1 cellular context compared by ENCODE assay signal in the genomic region with DNA sequence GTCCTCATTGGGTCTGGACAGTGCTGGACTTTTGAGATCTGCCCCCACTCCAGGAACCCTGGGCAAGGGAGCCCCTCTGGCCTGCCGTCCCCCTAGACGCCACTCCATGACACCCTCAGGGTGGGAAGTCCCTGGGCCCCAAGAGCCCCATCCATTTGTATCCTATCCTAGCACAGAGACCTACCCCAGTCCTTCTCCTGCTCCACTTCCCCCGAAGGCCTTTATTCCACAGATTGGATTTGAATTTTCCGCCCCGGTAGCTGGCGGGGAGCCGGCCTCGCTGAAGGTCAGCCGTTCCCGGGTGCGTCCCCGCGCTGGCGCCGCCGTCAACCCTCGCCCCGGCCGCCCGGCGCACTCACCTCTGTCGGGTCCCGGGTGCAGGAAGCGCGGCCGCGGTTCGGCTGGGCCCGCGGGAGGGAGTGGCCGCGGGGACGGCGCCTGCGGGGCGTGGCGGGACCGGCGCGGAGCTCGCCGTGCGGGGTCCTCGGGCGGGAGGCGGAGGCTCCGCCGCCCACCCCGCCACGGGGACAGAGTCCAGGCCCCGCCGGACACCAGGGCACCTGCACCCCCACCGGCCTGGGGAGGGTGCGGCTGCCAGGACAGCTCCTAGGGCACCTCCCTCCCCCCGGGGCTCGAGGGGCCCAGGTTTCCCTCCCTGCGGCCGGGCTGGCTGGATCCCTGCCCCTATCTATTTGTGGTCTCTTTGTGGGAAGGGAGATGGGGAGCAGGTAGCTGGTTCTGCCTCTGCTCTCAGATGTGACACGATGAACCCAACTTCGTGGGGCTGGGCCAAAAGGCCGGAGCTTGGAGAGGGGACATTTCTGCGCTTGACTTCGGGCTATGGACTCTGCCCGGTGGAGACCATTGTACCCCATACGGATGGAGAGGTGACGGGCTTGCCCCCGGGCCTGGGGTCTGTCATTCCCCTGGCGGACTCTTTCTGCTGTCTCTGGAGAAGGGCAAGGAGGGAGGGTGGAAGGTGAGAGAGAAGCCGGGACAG.
TF ChIP-seq lines count a peak whose summit lies in the region.

No MANE protein-coding gene starts in this region.

TF ChIP-seq in K562, 482 proteins besides CTCF, POLR2A, EP300 and RAD21 (continued from another document and continues in another):
- TF ChIP-seq, protein P1, sequence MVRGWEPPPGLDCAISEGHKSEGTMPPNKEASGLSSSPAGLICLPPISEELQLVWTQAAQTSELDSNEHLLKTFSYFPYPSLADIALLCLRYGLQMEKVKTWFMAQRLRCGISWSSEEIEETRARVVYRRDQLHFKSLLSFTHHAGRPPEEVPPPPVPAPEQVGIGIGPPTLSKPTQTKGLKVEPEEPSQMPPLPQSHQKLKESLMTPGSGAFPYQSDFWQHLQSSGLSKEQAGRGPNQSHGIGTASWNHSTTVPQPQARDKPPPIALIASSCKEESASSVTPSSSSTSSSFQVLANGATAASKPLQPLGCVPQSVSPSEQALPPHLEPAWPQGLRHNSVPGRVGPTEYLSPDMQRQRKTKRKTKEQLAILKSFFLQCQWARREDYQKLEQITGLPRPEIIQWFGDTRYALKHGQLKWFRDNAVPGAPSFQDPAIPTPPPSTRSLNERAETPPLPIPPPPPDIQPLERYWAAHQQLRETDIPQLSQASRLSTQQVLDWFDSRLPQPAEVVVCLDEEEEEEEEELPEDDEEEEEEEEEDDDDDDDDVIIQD (CRISPR knock-in tag; IDR thresholded peaks at IDR 0.05): no peak
- no peak for TF ChIP-seq TAF1 (IDR thresholded peaks at IDR 0.05; ENCODE audit: control insufficient read depth, extremely low read depth, insufficient read depth, low read length, severe bottlenecking)
- TF ChIP-seq, protein P2, sequence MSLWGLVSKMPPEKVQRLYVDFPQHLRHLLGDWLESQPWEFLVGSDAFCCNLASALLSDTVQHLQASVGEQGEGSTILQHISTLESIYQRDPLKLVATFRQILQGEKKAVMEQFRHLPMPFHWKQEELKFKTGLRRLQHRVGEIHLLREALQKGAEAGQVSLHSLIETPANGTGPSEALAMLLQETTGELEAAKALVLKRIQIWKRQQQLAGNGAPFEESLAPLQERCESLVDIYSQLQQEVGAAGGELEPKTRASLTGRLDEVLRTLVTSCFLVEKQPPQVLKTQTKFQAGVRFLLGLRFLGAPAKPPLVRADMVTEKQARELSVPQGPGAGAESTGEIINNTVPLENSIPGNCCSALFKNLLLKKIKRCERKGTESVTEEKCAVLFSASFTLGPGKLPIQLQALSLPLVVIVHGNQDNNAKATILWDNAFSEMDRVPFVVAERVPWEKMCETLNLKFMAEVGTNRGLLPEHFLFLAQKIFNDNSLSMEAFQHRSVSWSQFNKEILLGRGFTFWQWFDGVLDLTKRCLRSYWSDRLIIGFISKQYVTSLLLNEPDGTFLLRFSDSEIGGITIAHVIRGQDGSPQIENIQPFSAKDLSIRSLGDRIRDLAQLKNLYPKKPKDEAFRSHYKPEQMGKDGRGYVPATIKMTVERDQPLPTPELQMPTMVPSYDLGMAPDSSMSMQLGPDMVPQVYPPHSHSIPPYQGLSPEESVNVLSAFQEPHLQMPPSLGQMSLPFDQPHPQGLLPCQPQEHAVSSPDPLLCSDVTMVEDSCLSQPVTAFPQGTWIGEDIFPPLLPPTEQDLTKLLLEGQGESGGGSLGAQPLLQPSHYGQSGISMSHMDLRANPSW (CRISPR knock-in tag; IDR thresholded peaks at IDR 0.05): no peak
- no peak for TF ChIP-seq ZNF23 (CRISPR knock-in tag; IDR thresholded peaks at IDR 0.05)
- peak; percentile 62; the same call in 1 of the 2 replicates for TF ChIP-seq CXXC5 (CRISPR knock-in tag; IDR thresholded peaks at IDR 0.05)
- no peak for TF ChIP-seq HNRNPL (IDR thresholded peaks at IDR 0.05; ENCODE audit: low read depth, low read length)
- TF ChIP-seq PRPF4 (IDR thresholded peaks at IDR 0.05; ENCODE audit: insufficient read depth, low read depth, low read length, poor library complexity, severe bottlenecking): no peak
- no peak for TF ChIP-seq KLF13 (tag; IDR thresholded peaks at IDR 0.05; ENCODE audit: borderline replicate concordance, low read depth)
- TF ChIP-seq, protein P3, sequence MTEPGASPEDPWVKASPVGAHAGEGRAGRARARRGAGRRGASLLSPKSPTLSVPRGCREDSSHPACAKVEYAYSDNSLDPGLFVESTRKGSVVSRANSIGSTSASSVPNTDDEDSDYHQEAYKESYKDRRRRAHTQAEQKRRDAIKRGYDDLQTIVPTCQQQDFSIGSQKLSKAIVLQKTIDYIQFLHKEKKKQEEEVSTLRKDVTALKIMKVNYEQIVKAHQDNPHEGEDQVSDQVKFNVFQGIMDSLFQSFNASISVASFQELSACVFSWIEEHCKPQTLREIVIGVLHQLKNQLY (CRISPR knock-in tag; conservative IDR thresholded peaks at IDR 0.05): no peak
- no peak for TF ChIP-seq ZNF507 (tag; conservative IDR thresholded peaks at IDR 0.05)
- TF ChIP-seq TCF7 (IDR thresholded peaks at IDR 0.05; ENCODE audit: borderline replicate concordance): no peak
- TF ChIP-seq ZNF551 (CRISPR knock-in tag; IDR thresholded peaks at IDR 0.05): no peak
- TF ChIP-seq ZBTB17 (CRISPR knock-in tag; IDR thresholded peaks at IDR 0.05): no peak
- TF ChIP-seq NCOA1 (IDR thresholded peaks at IDR 0.05; ENCODE audit: low read depth): no peak
- TF ChIP-seq ZNF239 (CRISPR knock-in tag; IDR thresholded peaks at IDR 0.05): no peak
- TF ChIP-seq TEAD2 (tag; IDR thresholded peaks at IDR 0.05): no peak
- TF ChIP-seq, protein P4, sequence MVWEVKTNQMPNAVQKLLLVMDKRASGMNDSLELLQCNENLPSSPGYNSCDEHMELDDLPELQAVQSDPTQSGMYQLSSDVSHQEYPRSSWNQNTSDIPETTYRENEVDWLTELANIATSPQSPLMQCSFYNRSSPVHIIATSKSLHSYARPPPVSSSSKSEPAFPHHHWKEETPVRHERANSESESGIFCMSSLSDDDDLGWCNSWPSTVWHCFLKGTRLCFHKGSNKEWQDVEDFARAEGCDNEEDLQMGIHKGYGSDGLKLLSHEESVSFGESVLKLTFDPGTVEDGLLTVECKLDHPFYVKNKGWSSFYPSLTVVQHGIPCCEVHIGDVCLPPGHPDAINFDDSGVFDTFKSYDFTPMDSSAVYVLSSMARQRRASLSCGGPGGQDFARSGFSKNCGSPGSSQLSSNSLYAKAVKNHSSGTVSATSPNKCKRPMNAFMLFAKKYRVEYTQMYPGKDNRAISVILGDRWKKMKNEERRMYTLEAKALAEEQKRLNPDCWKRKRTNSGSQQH (CRISPR knock-in tag; IDR thresholded peaks at IDR 0.05): no peak
- no peak for TF ChIP-seq KDM4B (IDR thresholded peaks at IDR 0.05; ENCODE audit: borderline replicate concordance in 2 of 2, low read depth in 1 of 2)
- TF ChIP-seq RB1 (IDR thresholded peaks at IDR 0.05; ENCODE audit: low read depth): peak; percentile 35; the same call in 1 of the 2 replicates
- no peak for TF ChIP-seq ELF2 (CRISPR knock-in tag; IDR thresholded peaks at IDR 0.05)
- TF ChIP-seq SNIP1 (IDR thresholded peaks at IDR 0.05; ENCODE audit: low read depth): no peak
- TF ChIP-seq EZH2 (IDR thresholded peaks at IDR 0.05; ENCODE audit: borderline replicate concordance, low read depth, low read length): no peak
- no peak for TF ChIP-seq CHD1 (IDR thresholded peaks at IDR 0.05; ENCODE audit: low read length)
- TF ChIP-seq SAP30 (IDR thresholded peaks at IDR 0.05; ENCODE audit: borderline replicate concordance, insufficient read depth, low read depth, low read length, poor library complexity, severe bottlenecking): no peak
- TF ChIP-seq CEBPG (CRISPR knock-in tag; IDR thresholded peaks at IDR 0.05): no peak
- TF ChIP-seq CEBPG (tag; conservative IDR thresholded peaks at IDR 0.05 in 1 of 2, IDR thresholded peaks at IDR 0.05 in 1 of 2): no peak
- TF ChIP-seq, protein P5, sequence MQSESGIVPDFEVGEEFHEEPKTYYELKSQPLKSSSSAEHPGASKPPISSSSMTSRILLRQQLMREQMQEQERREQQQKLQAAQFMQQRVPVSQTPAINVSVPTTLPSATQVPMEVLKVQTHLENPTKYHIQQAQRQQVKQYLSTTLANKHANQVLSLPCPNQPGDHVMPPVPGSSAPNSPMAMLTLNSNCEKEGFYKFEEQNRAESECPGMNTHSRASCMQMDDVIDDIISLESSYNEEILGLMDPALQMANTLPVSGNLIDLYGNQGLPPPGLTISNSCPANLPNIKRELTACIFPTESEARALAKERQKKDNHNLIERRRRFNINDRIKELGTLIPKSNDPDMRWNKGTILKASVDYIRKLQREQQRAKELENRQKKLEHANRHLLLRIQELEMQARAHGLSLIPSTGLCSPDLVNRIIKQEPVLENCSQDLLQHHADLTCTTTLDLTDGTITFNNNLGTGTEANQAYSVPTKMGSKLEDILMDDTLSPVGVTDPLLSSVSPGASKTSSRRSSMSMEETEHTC (IDR thresholded peaks at IDR 0.05): no peak
- TF ChIP-seq SIRT6 (IDR thresholded peaks at IDR 0.05; ENCODE audit: low read depth, low read length): no peak
- TF ChIP-seq SP2 (IDR thresholded peaks at IDR 0.05; ENCODE audit: extremely low read depth, low read depth, low read length, poor library complexity, severe bottlenecking): no peak
- TF ChIP-seq ZNF76 (CRISPR knock-in tag; IDR thresholded peaks at IDR 0.05; ENCODE audit: borderline replicate concordance): no peak
- TF ChIP-seq FOS (IDR thresholded peaks at IDR 0.05; ENCODE audit: extremely low read depth, insufficient read length): no peak
- no peak for TF ChIP-seq HIVEP1 (CRISPR knock-in tag; IDR thresholded peaks at IDR 0.05)
- no peak for TF ChIP-seq ATF7 (IDR thresholded peaks at IDR 0.05)
- TF ChIP-seq ZNF212 (CRISPR knock-in tag; IDR thresholded peaks at IDR 0.05): no peak
- TF ChIP-seq RBM34 (IDR thresholded peaks at IDR 0.05; ENCODE audit: borderline replicate concordance, insufficient read depth, low read length): no peak
- no peak for TF ChIP-seq BACH1 (tag; IDR thresholded peaks at IDR 0.05)
- TF ChIP-seq ZNF586 (CRISPR knock-in tag; conservative IDR thresholded peaks at IDR 0.05): no peak
- no peak for TF ChIP-seq FOSL1 (tag; conservative IDR thresholded peaks at IDR 0.05)
- TF ChIP-seq CHCHD3 (CRISPR knock-in tag; IDR thresholded peaks at IDR 0.05): no peak
- TF ChIP-seq, protein P6, sequence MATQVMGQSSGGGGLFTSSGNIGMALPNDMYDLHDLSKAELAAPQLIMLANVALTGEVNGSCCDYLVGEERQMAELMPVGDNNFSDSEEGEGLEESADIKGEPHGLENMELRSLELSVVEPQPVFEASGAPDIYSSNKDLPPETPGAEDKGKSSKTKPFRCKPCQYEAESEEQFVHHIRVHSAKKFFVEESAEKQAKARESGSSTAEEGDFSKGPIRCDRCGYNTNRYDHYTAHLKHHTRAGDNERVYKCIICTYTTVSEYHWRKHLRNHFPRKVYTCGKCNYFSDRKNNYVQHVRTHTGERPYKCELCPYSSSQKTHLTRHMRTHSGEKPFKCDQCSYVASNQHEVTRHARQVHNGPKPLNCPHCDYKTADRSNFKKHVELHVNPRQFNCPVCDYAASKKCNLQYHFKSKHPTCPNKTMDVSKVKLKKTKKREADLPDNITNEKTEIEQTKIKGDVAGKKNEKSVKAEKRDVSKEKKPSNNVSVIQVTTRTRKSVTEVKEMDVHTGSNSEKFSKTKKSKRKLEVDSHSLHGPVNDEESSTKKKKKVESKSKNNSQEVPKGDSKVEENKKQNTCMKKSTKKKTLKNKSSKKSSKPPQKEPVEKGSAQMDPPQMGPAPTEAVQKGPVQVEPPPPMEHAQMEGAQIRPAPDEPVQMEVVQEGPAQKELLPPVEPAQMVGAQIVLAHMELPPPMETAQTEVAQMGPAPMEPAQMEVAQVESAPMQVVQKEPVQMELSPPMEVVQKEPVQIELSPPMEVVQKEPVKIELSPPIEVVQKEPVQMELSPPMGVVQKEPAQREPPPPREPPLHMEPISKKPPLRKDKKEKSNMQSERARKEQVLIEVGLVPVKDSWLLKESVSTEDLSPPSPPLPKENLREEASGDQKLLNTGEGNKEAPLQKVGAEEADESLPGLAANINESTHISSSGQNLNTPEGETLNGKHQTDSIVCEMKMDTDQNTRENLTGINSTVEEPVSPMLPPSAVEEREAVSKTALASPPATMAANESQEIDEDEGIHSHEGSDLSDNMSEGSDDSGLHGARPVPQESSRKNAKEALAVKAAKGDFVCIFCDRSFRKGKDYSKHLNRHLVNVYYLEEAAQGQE (CRISPR knock-in tag; IDR thresholded peaks at IDR 0.05; ENCODE audit: low read depth): no peak
- TF ChIP-seq, protein P7, sequence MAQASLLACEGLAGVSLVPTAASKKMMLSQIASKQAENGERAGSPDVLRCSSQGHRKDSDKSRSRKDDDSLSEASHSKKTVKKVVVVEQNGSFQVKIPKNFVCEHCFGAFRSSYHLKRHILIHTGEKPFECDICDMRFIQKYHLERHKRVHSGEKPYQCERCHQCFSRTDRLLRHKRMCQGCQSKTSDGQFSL (CRISPR knock-in tag; IDR thresholded peaks at IDR 0.05): peak; percentile 91
- TF ChIP-seq, protein P7 (tag; IDR thresholded peaks at IDR 0.05): no peak
- no peak for TF ChIP-seq HCFC1 (IDR thresholded peaks at IDR 0.05; ENCODE audit: low read depth, low read length)
- TF ChIP-seq FOXJ2 (tag; IDR thresholded peaks at IDR 0.05): no peak
- TF ChIP-seq KAT8 (IDR thresholded peaks at IDR 0.05; ENCODE audit: low read depth): no peak
- TF ChIP-seq RBBP5 (IDR thresholded peaks at IDR 0.05; ENCODE audit: borderline replicate concordance, insufficient read depth, low read length, poor library complexity, severe bottlenecking): no peak
- TF ChIP-seq ZNF197 (CRISPR knock-in tag; IDR thresholded peaks at IDR 0.05; ENCODE audit: low read depth): no peak
- TF ChIP-seq DMBX1 (CRISPR knock-in tag; IDR thresholded peaks at IDR 0.05; ENCODE audit: borderline replicate concordance): no peak
- TF ChIP-seq YBX1 (IDR thresholded peaks at IDR 0.05): no peak
- TF ChIP-seq, protein P8, sequence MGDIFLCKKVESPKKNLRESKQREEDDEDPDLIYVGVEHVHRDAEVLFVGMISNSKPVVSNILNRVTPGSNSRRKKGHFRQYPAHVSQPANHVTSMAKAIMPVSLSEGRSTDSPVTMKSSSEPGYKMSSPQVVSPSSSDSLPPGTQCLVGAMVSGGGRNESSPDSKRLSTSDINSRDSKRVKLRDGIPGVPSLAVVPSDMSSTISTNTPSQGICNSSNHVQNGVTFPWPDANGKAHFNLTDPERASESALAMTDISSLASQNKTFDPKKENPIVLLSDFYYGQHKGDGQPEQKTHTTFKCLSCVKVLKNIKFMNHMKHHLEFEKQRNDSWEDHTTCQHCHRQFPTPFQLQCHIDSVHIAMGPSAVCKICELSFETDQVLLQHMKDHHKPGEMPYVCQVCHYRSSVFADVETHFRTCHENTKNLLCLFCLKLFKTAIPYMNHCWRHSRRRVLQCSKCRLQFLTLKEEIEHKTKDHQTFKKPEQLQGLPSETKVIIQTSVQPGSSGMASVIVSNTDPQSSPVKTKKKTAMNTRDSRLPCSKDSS (IDR thresholded peaks at IDR 0.05; ENCODE audit: low read depth, partially characterized antibody): no peak
- no peak for TF ChIP-seq TEAD4 (IDR thresholded peaks at IDR 0.05; ENCODE audit: low read length)
- no peak for TF ChIP-seq TEAD4 (CRISPR knock-in tag; IDR thresholded peaks at IDR 0.05; ENCODE audit: borderline replicate concordance)
- TF ChIP-seq CREBBP (IDR thresholded peaks at IDR 0.05; ENCODE audit: low read depth, low read length): no peak
- no peak for TF ChIP-seq NR4A1 (CRISPR knock-in tag; IDR thresholded peaks at IDR 0.05)
- no peak for TF ChIP-seq NR4A1 (tag; IDR thresholded peaks at IDR 0.05)
- no peak for TF ChIP-seq ZNF12 (CRISPR knock-in tag; IDR thresholded peaks at IDR 0.05)
- TF ChIP-seq NCOA4 (IDR thresholded peaks at IDR 0.05; ENCODE audit: partially characterized antibody): no peak
